Comparison of ENCODE assay signal across 8 cellular contexts in the genomic region with DNA sequence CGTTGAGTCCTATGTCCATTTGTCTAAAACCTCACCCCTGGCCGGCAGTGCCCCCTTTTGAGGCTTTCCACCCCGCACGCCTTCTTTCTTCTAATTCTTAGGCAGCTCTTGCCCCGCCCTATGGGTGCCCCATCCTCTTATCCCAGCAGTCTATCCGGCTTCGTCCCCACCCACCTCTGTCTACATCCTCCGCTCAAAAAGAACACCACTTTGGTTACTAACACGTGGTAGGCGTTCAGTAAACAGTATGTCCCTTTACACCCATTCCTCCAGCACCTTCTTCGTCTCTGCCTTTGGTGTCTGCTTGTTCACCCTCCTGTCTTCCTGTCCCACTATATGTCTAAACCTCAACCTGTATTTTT. TPM values are rescaled to one million over a fixed set of nuclear protein-coding genes. Genes with fewer than 3 reads are reported as not detected.
DNase-seq lines count a peak whose midpoint lies in the region; ATAC-seq and TF ChIP-seq lines count a peak whose summit lies in the region.

No MANE protein-coding gene starts in this region.

- peaks cover 15% of the 10 kb centered on the region for H3K4me1 Mint-ChIP-seq in mesothelial cell of epicardium

- H3K27ac Mint-ChIP-seq in mesothelial cell of epicardium, result no peak overlapping the region

- peaks cover 10% of the 10 kb centered on the region for H3K9me3 Mint-ChIP-seq in mesothelial cell of epicardium

- H3K27me3 Mint-ChIP-seq in mesothelial cell of epicardium (ENCODE audit: low read depth), result peaks cover 3% of the 10 kb centered on the region

- H3K27ac ChIP-seq in HUES6 (ENCODE audit: low read depth, low read length) (no peak overlapping the region; the same call in 1 of the 2 replicates), brain microvascular endothelial cell (no peak overlapping the region)

- no peaks in the 10 kb centered on the region; the same call in 1 of the 2 replicates for H3K9me3 ChIP-seq in HUES6 (ENCODE audit: control insufficient read depth, insufficient read depth, low read depth, low read length)

- peak overlapping the region; percentile 58 for H3K9ac ChIP-seq in HUES6 (ENCODE audit: low read length)

- H3K36me3 ChIP-seq in HUES6 (ENCODE audit: control insufficient read depth, insufficient read depth, low read length) (no peaks in the 10 kb centered on the region), brain microvascular endothelial cell (replicated peaks) (no peaks in the 10 kb centered on the region)

- in situ Hi-C loops in brain microvascular endothelial cell (cut with HindIII; ENCODE audit: low pct_ligation_motif_present, low sequenced_read_pairs), result no loop called here

- H3K4me3 ChIP-seq in AG10803 (ENCODE audit: low read length), result peak overlapping the region; percentile 45
- H3K4me3 ChIP-seq in HUES6 (ENCODE audit: low read depth, low read length), result peak overlapping the region; percentile 57
- H3K4me3 ChIP-seq in brain microvascular endothelial cell (ENCODE audit: low read depth, low read length), result peak overlapping the region; percentile 39

- H3K4me1 ChIP-seq in HUES6 (ENCODE audit: control insufficient read depth, insufficient read depth, low read length), result peaks cover 35% of the 10 kb centered on the region

- peaks cover 11% of the 10 kb centered on the region for H3K27me3 ChIP-seq in HUES6 (ENCODE audit: control insufficient read depth, insufficient read depth, low read length)
- H3K27me3 ChIP-seq in brain microvascular endothelial cell (replicated peaks), result no peaks in the 10 kb centered on the region

- DNase-seq in AG10803 (ENCODE audit: low read depth), result no peak
- DNase-seq in brain microvascular endothelial cell, result no peak
- no peak for DNase-seq in mesothelial cell of epicardium (ENCODE audit: low spot score in 2 of 2, unreplicated experiment in 2 of 2)
- DNase-seq in COR-L47 (lab: John Stamatoyannopoulos, UW), result no peak

- TF ChIP-seq CTCF in AG10803 (conservative IDR thresholded peaks at IDR 0.05; ENCODE audit: low read length), result no peak
- TF ChIP-seq CTCF in brain microvascular endothelial cell (IDR thresholded peaks at IDR 0.05; ENCODE audit: low read depth, low read length, missing control alignments), result no peak
- TF ChIP-seq CTCF in mesothelial cell of epicardium (IDR thresholded peaks at IDR 0.05; ENCODE audit: unreplicated experiment), result no peak

- no peaks in the 10 kb centered on the region for H3K36me3 Mint-ChIP-seq in mesothelial cell of epicardium

- ATAC-seq in HG02885 (IDR thresholded peaks at IDR 0.05; ENCODE audit: poor library complexity, unreplicated experiment) (no peak), GM21526 (IDR thresholded peaks at IDR 0.05; ENCODE audit: low FRiP score, unreplicated experiment) (no peak), GM21528 (IDR thresholded peaks at IDR 0.05; ENCODE audit: low FRiP score, unreplicated experiment) (no peak)

- H3K4me3 Mint-ChIP-seq in mesothelial cell of epicardium, result peak overlapping the region; percentile 55

RNA-seq across cellular contexts. Expression of a gene that starts 39.2 kb away (rescaled TPM):
- total RNA-seq in mesothelial cell of epicardium, result 6.3 to 7.1 TPM (median 6.4 TPM) in 3 replicates
